ENCODE assay signal across 21 cellular contexts in the genomic region with DNA sequence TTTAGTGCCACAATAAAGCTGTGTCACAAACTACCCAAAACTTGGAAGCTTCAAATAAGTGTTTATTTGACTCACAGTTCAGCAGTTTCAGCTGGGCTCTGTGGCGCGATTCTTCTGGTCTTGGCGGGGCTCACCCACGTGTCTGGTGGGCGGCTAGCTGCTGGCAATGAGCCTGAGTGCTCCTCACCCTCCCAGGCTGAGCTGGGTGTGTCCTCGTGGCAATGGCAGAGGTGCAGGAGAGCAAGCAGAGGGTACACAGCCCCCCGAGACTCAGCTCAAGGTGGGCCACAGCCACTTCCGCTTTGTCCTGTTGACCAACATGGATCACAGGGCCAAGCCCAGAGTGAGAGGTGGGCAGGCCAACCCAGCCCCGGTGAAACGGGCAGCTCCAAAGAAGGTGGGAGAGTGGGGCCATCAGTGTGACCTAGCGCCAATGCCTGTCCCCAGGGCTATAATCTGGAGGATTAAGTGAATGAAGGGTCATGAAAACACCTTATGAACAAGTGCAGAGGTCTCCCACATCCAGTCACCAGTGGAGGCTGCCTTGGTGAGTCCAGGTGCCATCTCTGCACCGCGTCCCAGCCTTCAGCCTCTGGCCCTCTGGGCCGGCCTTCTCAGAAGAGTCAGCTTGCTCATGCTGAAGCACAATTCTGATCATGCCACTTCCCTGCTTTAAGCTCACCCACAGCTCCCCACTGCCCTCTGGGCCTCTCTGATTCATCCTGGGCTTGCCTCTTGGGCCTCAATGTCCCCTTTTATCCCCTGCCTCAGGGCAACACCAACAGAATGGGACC.
A peak's percentile ranks its signal among the peaks of the same experiment; 100 is the strongest.
DNase-seq lines count a peak whose midpoint lies in the region; ATAC-seq and TF ChIP-seq lines count a peak whose summit lies in the region.
"Had no signal": no experiment of that assay in that cellular context is flagged by ENCODE, and none has a peak within 500 bp of the region (broad histone marks: within the 10 kb centered on the region; RNA-seq: fewer than 3 reads in every experiment).

No MANE protein-coding gene starts in this region.

- H3K27me3 ChIP-seq in mesendoderm (ENCODE audit: insufficient read depth, low read length, poor library complexity) (no peaks in the 10 kb centered on the region), testis (no peaks in the 10 kb centered on the region)
- H3K27me3 ChIP-seq: ovary had no signal

- H3K4me3 ChIP-seq in mesendoderm (ENCODE audit: low read length) (no peak overlapping the region), testis (no peak overlapping the region)
- H3K4me3 ChIP-seq: dorsolateral prefrontal cortex, ovary had no signal

- H3K4me1 ChIP-seq in mesendoderm (ENCODE audit: control insufficient read depth, low read depth, low read length) (no peaks in the 10 kb centered on the region), testis (peaks cover 4% of the 10 kb centered on the region)

- H3K79me2 ChIP-seq in mesendoderm (ENCODE audit: control insufficient read depth, insufficient read depth, low read length) = no peaks in the 10 kb centered on the region

- H3K36me3 ChIP-seq in mesendoderm (ENCODE audit: control insufficient read depth, insufficient read depth, low read length) = no peaks in the 10 kb centered on the region
- no peaks in the 10 kb centered on the region for H3K36me3 ChIP-seq in testis (ENCODE audit: low read depth, missing control alignments)
- H3K36me3 ChIP-seq: ovary had no signal

- no peak overlapping the region for H3K18ac ChIP-seq in mesendoderm (ENCODE audit: low read length)

- WGBS in mesendoderm (ENCODE audit: extremely low coverage, insufficient coverage, low lambda C conversion rate) = no CpG with 5 or more reads among the region's 14 CpGs
- 82 to 86% methylated on average over 11 to 14 of the region's 14 CpGs for WGBS in testis, 2 donors

- H2AK5ac ChIP-seq in mesendoderm (ENCODE audit: low read length) = no peak overlapping the region

- H3K9me3 ChIP-seq in testis = no peaks in the 10 kb centered on the region
- H3K9me3 ChIP-seq: ovary had no signal

- no peak overlapping the region for H3K4ac ChIP-seq in mesendoderm (ENCODE audit: low read depth, low read length)

- peak overlapping the region; percentile 9 for H3K23ac ChIP-seq in mesendoderm (ENCODE audit: low read length)

- DNase-seq in activated T-cell treated with anti-CD3 and anti-CD28 coated beads, Interleukin-2, amount 50 U/mL, for 1 hour = peak; percentile 10
- DNase-seq in activated T-cell treated with anti-CD3 and anti-CD28 coated beads for 4 hours (no peak), RPMI8226 (peak; percentile 24), mesendoderm (no peak), testis (peak; percentile 4), GM03348 (ENCODE audit: low spot score) (no peak), anterior cingulate cortex (lab: John Stamatoyannopoulos, UW) (no peak)
- DNase-seq: activated CD4-positive, alpha-beta T cell treated with anti-CD3 and anti-CD28 coated beads for 4 hours; CD4-positive, CD25-positive, alpha-beta regulatory T cell; hypothalamus; immature natural killer cell; NCI-H1092 treated with DMSO at 0.1 percent for 48 hours; NCI-H187; NCI-H2171; NCI-H510A; stimulated activated CD4-positive, alpha-beta T cell treated with anti-CD3 and anti-CD28 coated beads, Interleukin-2, amount 100 ng/mL, for 24 hours had no signal

- H3K4me2 ChIP-seq in mesendoderm (ENCODE audit: low read length) = no peak overlapping the region

- no peak for TF ChIP-seq POLR2A in testis (IDR thresholded peaks at IDR 0.05)

- H3K56ac ChIP-seq in mesendoderm (ENCODE audit: low read length) = no peak overlapping the region

- no peak overlapping the region for H4K5ac ChIP-seq in mesendoderm (ENCODE audit: low read length)

- H3K79me1 ChIP-seq in mesendoderm (ENCODE audit: low read length) = no peaks in the 10 kb centered on the region

- H4K8ac ChIP-seq in mesendoderm (ENCODE audit: low read depth, low read length) = no peak overlapping the region

- ATAC-seq in HG03520 (IDR thresholded peaks at IDR 0.05; ENCODE audit: unreplicated experiment) = no peak
- ATAC-seq: naive thymus-derived CD4-positive, alpha-beta T cell had no signal

- TF ChIP-seq CTCF in testis (IDR thresholded peaks at IDR 0.05) = no peak

- no peak overlapping the region for H3K9ac ChIP-seq in mesendoderm (ENCODE audit: low read length)

- H2BK120ac ChIP-seq in mesendoderm (ENCODE audit: low read depth, low read length) = no peak overlapping the region

- no peak overlapping the region for H2BK15ac ChIP-seq in mesendoderm (replicated peaks; ENCODE audit: low read depth)

- intact Hi-C loops in testis (cut with DNase I; ENCODE audit: low total_unique reads) = no loop called here

- no peak overlapping the region for H3K27ac ChIP-seq in mesendoderm (ENCODE audit: low read depth, low read length)
- H3K27ac ChIP-seq in testis = no peak overlapping the region
- H3K27ac ChIP-seq: ovary, VCaP had no signal

- no peak overlapping the region for H2BK5ac ChIP-seq in mesendoderm (ENCODE audit: low read length)

Comparison
In these comparisons a context has a peak if more than half of its experiments do, and no peak if none do; other contexts are left out.
1. DNase-seq: peak in activated T-cell treated with anti-CD3 and anti-CD28 coated beads, Interleukin-2, amount 50 U/mL, for 1 hour (single experiment), RPMI8226 (single experiment) and testis (single experiment); none in activated T-cell treated with anti-CD3 and anti-CD28 coated beads for 4 hours (single experiment), mesendoderm (single experiment), GM03348 (single experiment) and anterior cingulate cortex (0 of 58).